In genomic region chr12:58007875-58008274, GRCh38 we compare ENCODE assay signal across 15 cellular contexts.
A peak's percentile ranks its signal among the peaks of the same experiment; 100 is the strongest.
DNase-seq lines count a peak whose midpoint lies in the region; ATAC-seq and TF ChIP-seq lines count a peak whose summit lies in the region.
"Had no signal": no experiment of that assay in that cellular context is flagged by ENCODE, and none has a peak within 500 bp of the region (broad histone marks: within the 10 kb centered on the region; RNA-seq: fewer than 3 reads in every experiment).

No MANE protein-coding gene starts in this region.

- no peak overlapping the region for H3K4me3 ChIP-seq in right atrium auricular region

- no peaks in the 10 kb centered on the region for H3K9me3 Mint-ChIP-seq in activated naive CD8-positive, alpha-beta T cell treated with anti-CD3 and anti-CD28 coated beads, Interleukin-2, amount 50 U/mL, for 24 hours
- H3K9me3 Mint-ChIP-seq in activated naive CD8-positive, alpha-beta T cell treated with anti-CD3 and anti-CD28 coated beads for 36 hours = no peaks in the 10 kb centered on the region
- H3K9me3 Mint-ChIP-seq in HFFc6 = no peaks in the 10 kb centered on the region

- no peaks in the 10 kb centered on the region for H3K9me3 ChIP-seq in right atrium auricular region
- H3K9me3 ChIP-seq: BE2C had no signal

- H3K36me3 ChIP-seq in right atrium auricular region = no peaks in the 10 kb centered on the region
- H3K36me3 ChIP-seq: BE2C had no signal

- H3K4me1 ChIP-seq in right atrium auricular region = peaks cover 0 to 5% of the 10 kb centered on the region in 2 donors
- H3K4me1 ChIP-seq: BE2C had no signal

- DNase-seq in activated naive CD8-positive, alpha-beta T cell treated with anti-CD3 and anti-CD28 coated beads, Interleukin-2, amount 50 U/mL, for 24 hours = no peak
- DNase-seq in activated naive CD8-positive, alpha-beta T cell treated with anti-CD3 and anti-CD28 coated beads for 36 hours = no peak
- no peak for DNase-seq in HFFc6
- DNase-seq in OCI-M1 (lab: John Stamatoyannopoulos, UW) = peak; percentile 13
- no peak for DNase-seq in HT-29 (ENCODE audit: low spot score)
- no peak for DNase-seq in UCSD-AML1 (lab: John Stamatoyannopoulos, UW; ENCODE audit: unreplicated experiment)
- DNase-seq in right atrium auricular region (ENCODE audit: low spot score) = no peak
- DNase-seq: BE2C; CD4-positive, alpha-beta memory T cell; GOT3; Karpas-422; NCI-H187 treated with DMSO at 0.1 percent for 48 hours; NCI-H2171 treated with DMSO at 0.1 percent for 48 hours; NCI-H774; RPMI8226 had no signal

- peaks cover 7% of the 10 kb centered on the region for H3K27me3 Mint-ChIP-seq in activated naive CD8-positive, alpha-beta T cell treated with anti-CD3 and anti-CD28 coated beads, Interleukin-2, amount 50 U/mL, for 24 hours
- peaks cover 3% of the 10 kb centered on the region for H3K27me3 Mint-ChIP-seq in activated naive CD8-positive, alpha-beta T cell treated with anti-CD3 and anti-CD28 coated beads for 36 hours
- H3K27me3 Mint-ChIP-seq in HFFc6 (ENCODE audit: insufficient read depth) = peaks cover under 1% of the 10 kb centered on the region

- TF ChIP-seq CTCF in HFFc6 (IDR thresholded peaks at IDR 0.05) = no peak
- no peak for TF ChIP-seq CTCF in right atrium auricular region (IDR thresholded peaks at IDR 0.05)

- peak; percentile 57 for ATAC-seq in activated naive CD8-positive, alpha-beta T cell treated with anti-CD3 and anti-CD28 coated beads, Interleukin-2, amount 50 U/mL, for 24 hours

- no peaks in the 10 kb centered on the region for H3K27me3 ChIP-seq in right atrium auricular region
- H3K27me3 ChIP-seq: BE2C had no signal

- no peaks in the 10 kb centered on the region for H3K36me3 Mint-ChIP-seq in activated naive CD8-positive, alpha-beta T cell treated with anti-CD3 and anti-CD28 coated beads, Interleukin-2, amount 50 U/mL, for 24 hours (ENCODE audit: low read depth)
- H3K36me3 Mint-ChIP-seq in activated naive CD8-positive, alpha-beta T cell treated with anti-CD3 and anti-CD28 coated beads for 36 hours = no peaks in the 10 kb centered on the region
- H3K36me3 Mint-ChIP-seq in HFFc6 (ENCODE audit: low read depth) = no peaks in the 10 kb centered on the region
- H3K36me3 Mint-ChIP-seq: CD4-positive, alpha-beta memory T cell had no signal

- no peak overlapping the region for H3K27ac ChIP-seq in right atrium auricular region

- no peak overlapping the region for H3K4me3 Mint-ChIP-seq in activated naive CD8-positive, alpha-beta T cell treated with anti-CD3 and anti-CD28 coated beads, Interleukin-2, amount 50 U/mL, for 24 hours
- no peak overlapping the region for H3K4me3 Mint-ChIP-seq in activated naive CD8-positive, alpha-beta T cell treated with anti-CD3 and anti-CD28 coated beads for 36 hours
- H3K4me3 Mint-ChIP-seq in HFFc6 = peak overlapping the region; percentile 44; the same call in 1 of the 2 replicates
- H3K4me3 Mint-ChIP-seq: CD4-positive, alpha-beta memory T cell had no signal

- no peak overlapping the region for H3K27ac Mint-ChIP-seq in activated naive CD8-positive, alpha-beta T cell treated with anti-CD3 and anti-CD28 coated beads, Interleukin-2, amount 50 U/mL, for 24 hours
- no peak overlapping the region for H3K27ac Mint-ChIP-seq in activated naive CD8-positive, alpha-beta T cell treated with anti-CD3 and anti-CD28 coated beads for 36 hours
- H3K27ac Mint-ChIP-seq in HFFc6 = no peak overlapping the region
- H3K27ac Mint-ChIP-seq: CD4-positive, alpha-beta memory T cell had no signal

- H3K4me1 Mint-ChIP-seq in activated naive CD8-positive, alpha-beta T cell treated with anti-CD3 and anti-CD28 coated beads, Interleukin-2, amount 50 U/mL, for 24 hours = no peaks in the 10 kb centered on the region
- H3K4me1 Mint-ChIP-seq in activated naive CD8-positive, alpha-beta T cell treated with anti-CD3 and anti-CD28 coated beads for 36 hours = peaks cover 9% of the 10 kb centered on the region
- no peaks in the 10 kb centered on the region; the same call in 1 of the 2 replicates for H3K4me1 Mint-ChIP-seq in HFFc6 (ENCODE audit: low read depth)
- H3K4me1 Mint-ChIP-seq: CD4-positive, alpha-beta memory T cell had no signal
